ENCODE assay signal across 2 cellular contexts in the genomic region with DNA sequence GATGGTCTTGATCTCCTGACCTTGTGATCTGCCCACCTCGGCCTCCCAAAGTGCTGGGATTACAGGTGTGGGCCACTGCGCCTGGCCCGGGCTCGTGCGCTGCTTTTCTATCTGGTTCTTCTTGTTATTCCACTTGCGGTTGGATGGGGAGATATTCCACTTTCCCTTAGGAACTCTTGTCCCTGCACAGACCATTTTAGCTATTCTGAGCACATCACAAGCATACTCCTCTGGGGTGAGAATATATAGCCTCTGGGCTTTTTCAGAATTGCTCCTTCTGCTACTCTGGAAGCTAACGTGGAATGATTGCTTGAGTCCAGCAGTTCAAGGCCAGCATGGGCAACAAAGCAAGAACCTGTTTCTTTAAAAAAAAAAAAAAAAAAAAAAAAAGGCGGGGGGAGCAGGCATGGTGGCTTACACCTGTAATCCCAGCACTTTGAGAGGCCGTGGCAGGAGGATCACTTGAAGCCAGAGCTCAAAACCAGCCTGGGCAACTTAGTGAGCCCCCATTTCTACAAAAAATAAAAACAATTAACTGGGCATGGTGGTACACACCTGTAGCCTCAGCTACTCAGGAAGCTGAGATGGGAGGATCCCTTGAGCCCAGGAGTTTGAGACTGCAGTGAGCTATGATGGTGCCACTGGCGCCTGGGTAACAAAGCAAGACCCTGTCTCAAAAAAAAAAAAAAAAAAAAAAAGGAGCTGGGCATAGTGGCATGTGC.
TF ChIP-seq lines count a peak whose summit lies in the region.

No MANE protein-coding gene starts in this region.

TF ChIP-seq in A549, 52 proteins besides CTCF, POLR2A, EP300 and RAD21:
- TF ChIP-seq MYC (IDR thresholded peaks at IDR 0.05; ENCODE audit: borderline replicate concordance, low read length), result no peak
- TF ChIP-seq JUN (IDR thresholded peaks at IDR 0.05), result 0 out of 5 replicates have a peak, but pooled peaks of 1 of the 2 experiments have one; percentile 27
- no peak for TF ChIP-seq FOXS1 (CRISPR knock-in tag; IDR thresholded peaks at IDR 0.05)
- TF ChIP-seq NR3C1 (IDR thresholded peaks at IDR 0.05), result no peak
- TF ChIP-seq ZNF302 (CRISPR knock-in tag; IDR thresholded peaks at IDR 0.05), result no peak

TF ChIP-seq in IMR-90, 13 proteins besides CTCF, POLR2A, EP300 and RAD21:
- TF ChIP-seq RCOR1 (IDR thresholded peaks at IDR 0.05; ENCODE audit: insufficient replicate concordance, low read length), result no peak
